ENCODE assay signal across 14 cellular contexts in the genomic region with DNA sequence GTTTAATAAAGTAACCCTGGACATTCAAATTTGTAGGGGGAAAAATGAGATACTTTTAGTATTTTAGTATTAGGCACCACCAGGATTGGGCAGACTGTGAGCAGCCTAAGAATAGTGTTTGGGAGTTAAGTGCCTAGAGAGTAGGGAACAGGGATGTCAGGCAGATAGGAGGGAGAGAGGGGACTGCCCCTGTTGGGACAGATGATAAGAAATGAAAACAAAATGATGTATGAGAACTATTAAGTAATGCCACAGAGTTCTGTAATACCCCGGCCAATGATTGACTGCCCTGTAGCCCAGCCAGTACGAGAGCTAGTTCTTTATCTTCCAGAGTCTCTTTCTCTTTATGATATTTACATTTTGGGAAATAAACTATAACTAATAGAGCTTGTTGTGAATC. TPM values are rescaled to one million over a fixed set of nuclear protein-coding genes. Genes with fewer than 3 reads are reported as not detected.
DNase-seq lines count a peak whose midpoint lies in the region; ATAC-seq lines count a peak whose summit lies in the region.
"Had no signal": no experiment of that assay in that cellular context is flagged by ENCODE, and none has a peak within 500 bp of the region (broad histone marks: within the 10 kb centered on the region; RNA-seq: fewer than 3 reads in every experiment).

No MANE protein-coding gene starts in this region.

- no peaks in the 10 kb centered on the region for H3K27me3 Mint-ChIP-seq in CD8-positive, alpha-beta memory T cell
- H3K27me3 Mint-ChIP-seq in effector memory CD8-positive, alpha-beta T cell: no peaks in the 10 kb centered on the region
- H3K27me3 Mint-ChIP-seq in natural killer cell treated with Interleukin-12 subunit alpha and Interleukin-12 subunit beta and Interleukin-15 and Interleukin-18, amount 100 ng/mL, for 72 hours: no peaks in the 10 kb centered on the region
- H3K27me3 Mint-ChIP-seq in T-helper 17 cell: no peaks in the 10 kb centered on the region

- H3K4me3 ChIP-seq in BLaER1 (no peak overlapping the region), mesenchymal stem cell (ENCODE audit: insufficient read depth in 1 of 2, low read depth in 1 of 2, low read length in 2 of 2) (no peak overlapping the region)
- no peak overlapping the region for H3K4me3 ChIP-seq in CD8-positive, alpha-beta memory T cell (ENCODE audit: low read length)
- H3K4me3 ChIP-seq: HAP-1 had no signal

- no peak overlapping the region for H2BK12ac ChIP-seq in mesenchymal stem cell (ENCODE audit: low read length in 2 of 2)

- no peak overlapping the region for H3K4ac ChIP-seq in mesenchymal stem cell (ENCODE audit: low read depth in 1 of 2, low read length in 2 of 2)

- H3K27me3 ChIP-seq in BLaER1 (no peaks in the 10 kb centered on the region), mesenchymal stem cell (ENCODE audit: control insufficient read depth in 1 of 2, insufficient read depth in 1 of 2, low read length in 2 of 2) (no peaks in the 10 kb centered on the region)
- H3K27me3 ChIP-seq in CD8-positive, alpha-beta memory T cell (ENCODE audit: insufficient read depth, low read length, poor library complexity, severe bottlenecking): no peaks in the 10 kb centered on the region

- H3K4me1 ChIP-seq in BLaER1 (peaks cover 43% of the 10 kb centered on the region), mesenchymal stem cell (ENCODE audit: control insufficient read depth, insufficient read depth, low read depth, low read length) (no peaks in the 10 kb centered on the region)
- H3K4me1 ChIP-seq in CD8-positive, alpha-beta memory T cell (ENCODE audit: insufficient read depth, low read length): peaks cover 45% of the 10 kb centered on the region
- H3K4me1 ChIP-seq: HAP-1 had no signal

- no peak overlapping the region for H2BK120ac ChIP-seq in mesenchymal stem cell (ENCODE audit: low read depth, low read length)

- no peaks in the 10 kb centered on the region for H4K20me1 ChIP-seq in BLaER1

- POLR2A ChIA-PET in CD8-positive, alpha-beta memory T cell (lab: Charles Lee): no interaction called here

- DNase-seq in CD8-positive, alpha-beta memory T cell: no peak
- no peak for DNase-seq in effector memory CD8-positive, alpha-beta T cell
- DNase-seq in natural killer cell treated with Interleukin-12 subunit alpha and Interleukin-12 subunit beta and Interleukin-15 and Interleukin-18, amount 100 ng/mL, for 72 hours (ENCODE audit: low spot score): no peak
- no peak for DNase-seq in D341Med (ENCODE audit: low spot score)
- DNase-seq in T-helper 17 cell: no peak
- no peak for DNase-seq in mesenchymal stem cell
- DNase-seq: COR-L47, IMR-90, NCI-H1105 treated with DMSO at 0.1 percent for 48 hours, NCI-H187 treated with DMSO at 0.1 percent for 48 hours, NCI-H446 had no signal

- H3K36me3 Mint-ChIP-seq in CD8-positive, alpha-beta memory T cell: peaks cover 0 to 11% (median 10%) of the 10 kb centered on the region in 3 donors
- H3K36me3 Mint-ChIP-seq in effector memory CD8-positive, alpha-beta T cell (ENCODE audit: insufficient read depth): peaks cover 19% of the 10 kb centered on the region
- H3K36me3 Mint-ChIP-seq in natural killer cell treated with Interleukin-12 subunit alpha and Interleukin-12 subunit beta and Interleukin-15 and Interleukin-18, amount 100 ng/mL, for 72 hours: peaks cover 12% of the 10 kb centered on the region
- peaks cover 2% of the 10 kb centered on the region for H3K36me3 Mint-ChIP-seq in T-helper 17 cell (ENCODE audit: low read depth)

- H4K91ac ChIP-seq in mesenchymal stem cell (ENCODE audit: low read length): no peak overlapping the region

- no peak overlapping the region for H2BK5ac ChIP-seq in mesenchymal stem cell (ENCODE audit: low read depth, low read length, poor library complexity, severe bottlenecking)

- H3K4me2 ChIP-seq in BLaER1 (peak overlapping the region; percentile 57), mesenchymal stem cell (ENCODE audit: low read length, poor library complexity, severe bottlenecking) (no peak overlapping the region)

- H3K4me3 Mint-ChIP-seq in CD8-positive, alpha-beta memory T cell: peak overlapping the region in 1 of 7 donors; percentile 40
- peak overlapping the region in 1 of 2 donors; percentile 17 for H3K4me3 Mint-ChIP-seq in effector memory CD8-positive, alpha-beta T cell
- peak overlapping the region; percentile 40 for H3K4me3 Mint-ChIP-seq in natural killer cell treated with Interleukin-12 subunit alpha and Interleukin-12 subunit beta and Interleukin-15 and Interleukin-18, amount 100 ng/mL, for 72 hours
- no peak overlapping the region for H3K4me3 Mint-ChIP-seq in T-helper 17 cell

- H3K27ac ChIP-seq in BLaER1: no peak overlapping the region
- no peak overlapping the region for H3K27ac ChIP-seq in CD8-positive, alpha-beta memory T cell (ENCODE audit: low read depth, low read length)
- no peak overlapping the region for H3K27ac ChIP-seq in mesenchymal stem cell (ENCODE audit: low read length, poor library complexity, severe bottlenecking)

- no peaks in the 10 kb centered on the region for H3K9me3 Mint-ChIP-seq in CD8-positive, alpha-beta memory T cell
- H3K9me3 Mint-ChIP-seq in effector memory CD8-positive, alpha-beta T cell: no peaks in the 10 kb centered on the region
- H3K9me3 Mint-ChIP-seq in natural killer cell treated with Interleukin-12 subunit alpha and Interleukin-12 subunit beta and Interleukin-15 and Interleukin-18, amount 100 ng/mL, for 72 hours: peaks cover 7% of the 10 kb centered on the region

- H3K18ac ChIP-seq in mesenchymal stem cell (ENCODE audit: low read depth in 1 of 2, low read length in 2 of 2): no peak overlapping the region

- peaks cover 89 to 97% (median 91%) of the 10 kb centered on the region in 3 donors for H3K4me1 Mint-ChIP-seq in CD8-positive, alpha-beta memory T cell
- peaks cover 67 to 81% of the 10 kb centered on the region in 2 donors for H3K4me1 Mint-ChIP-seq in effector memory CD8-positive, alpha-beta T cell (ENCODE audit: low read depth in 2 of 2)
- H3K4me1 Mint-ChIP-seq in natural killer cell treated with Interleukin-12 subunit alpha and Interleukin-12 subunit beta and Interleukin-15 and Interleukin-18, amount 100 ng/mL, for 72 hours (ENCODE audit: low read depth in 2 of 2): peaks cover 83 to 84% of the 10 kb centered on the region in 2 donors
- peaks cover 25% of the 10 kb centered on the region for H3K4me1 Mint-ChIP-seq in T-helper 17 cell

- H2BK15ac ChIP-seq in mesenchymal stem cell (ENCODE audit: low read depth, poor library complexity, severe bottlenecking): no peak overlapping the region

- H3K23ac ChIP-seq in mesenchymal stem cell (ENCODE audit: low read length in 2 of 2): no peak overlapping the region

- H3K9me3 ChIP-seq in BLaER1 (no peaks in the 10 kb centered on the region), T-helper 17 cell (ENCODE audit: control insufficient read depth, low read length, poor library complexity, severe bottlenecking) (no peaks in the 10 kb centered on the region), mesenchymal stem cell (ENCODE audit: control insufficient read depth, low read length) (no peaks in the 10 kb centered on the region)
- H3K9me3 ChIP-seq in CD8-positive, alpha-beta memory T cell (ENCODE audit: low read length): no peaks in the 10 kb centered on the region
- H3K9me3 ChIP-seq: HAP-1 had no signal

- no peak for ATAC-seq in effector memory CD8-positive, alpha-beta T cell (replicated peaks)
- peak in 1 of 2 donors; percentile 62 for ATAC-seq in natural killer cell treated with Interleukin-12 subunit alpha and Interleukin-12 subunit beta and Interleukin-15 and Interleukin-18, amount 100 ng/mL, for 72 hours
- no peak for ATAC-seq in T-helper 17 cell

- peak overlapping the region in 6 of 8 donors; percentile 21 to 98 (median 32) for H3K27ac Mint-ChIP-seq in CD8-positive, alpha-beta memory T cell
- H3K27ac Mint-ChIP-seq in effector memory CD8-positive, alpha-beta T cell: peak overlapping the region; percentile 22 to 78
- peak overlapping the region; percentile 98 to 99 for H3K27ac Mint-ChIP-seq in natural killer cell treated with Interleukin-12 subunit alpha and Interleukin-12 subunit beta and Interleukin-15 and Interleukin-18, amount 100 ng/mL, for 72 hours
- no peak overlapping the region for H3K27ac Mint-ChIP-seq in T-helper 17 cell

- no peak overlapping the region for H2AK5ac ChIP-seq in mesenchymal stem cell (ENCODE audit: low read length, severe bottlenecking)

- H3K36me3 ChIP-seq in BLaER1 (no peaks in the 10 kb centered on the region), mesenchymal stem cell (ENCODE audit: control insufficient read depth in 1 of 2, insufficient read depth in 2 of 2, low read depth in 1 of 2, low read length in 2 of 2) (no peaks in the 10 kb centered on the region)
- no peaks in the 10 kb centered on the region for H3K36me3 ChIP-seq in CD8-positive, alpha-beta memory T cell (ENCODE audit: insufficient read depth, low read length)
- H3K36me3 ChIP-seq: HAP-1 had no signal

- H3K79me1 ChIP-seq in mesenchymal stem cell (replicated peaks; ENCODE audit: low read length, poor library complexity, severe bottlenecking): peaks cover 44% of the 10 kb centered on the region

- H3K14ac ChIP-seq in mesenchymal stem cell (ENCODE audit: low read length in 2 of 2): no peak overlapping the region

- 60% methylated on average over 1 of the region's 2 CpGs for WGBS in mesenchymal stem cell

- CTCF ChIA-PET in CD8-positive, alpha-beta memory T cell (lab: Charles Lee): no interaction called here

- H4K8ac ChIP-seq in mesenchymal stem cell (ENCODE audit: low read length): no peak overlapping the region

- no peak overlapping the region for H3K9ac ChIP-seq in BLaER1
- no peak overlapping the region for H3K9ac ChIP-seq in mesenchymal stem cell (ENCODE audit: low read length)

- no peak overlapping the region for H2AFZ ChIP-seq in mesenchymal stem cell (ENCODE audit: low read depth, low read length)

RNA-seq across cellular contexts. Expression of gene ARHGAP26, which starts 24.4 kb away (rescaled TPM):
- total RNA-seq in CD8-positive, alpha-beta memory T cell: 10 to 100 TPM; 16.7 to 19.7 TPM
- 37.1 TPM for polyA plus RNA-seq in CD8-positive, alpha-beta memory T cell
- 100 to 1,000 TPM; 109 to 110 TPM for total RNA-seq in natural killer cell treated with Interleukin-12 subunit alpha and Interleukin-12 subunit beta and Interleukin-15 and Interleukin-18, amount 100 ng/mL, for 72 hours
- total RNA-seq in T-helper 17 cell: 10 to 100 TPM; 21.3 to 22.7 TPM
- 0.86 TPM for polyA plus RNA-seq in mesenchymal stem cell (2013, experiment 1 of 2)
- 1.0 TPM for polyA plus RNA-seq in mesenchymal stem cell (2013, experiment 2 of 2)
- total RNA-seq: G401 had no signal

Comparison
In these comparisons a context has a peak if more than half of its experiments do, and no peak if none do; other contexts are left out.
1. RNA of gene ARHGAP26, which starts 24.4 kb away (total RNA-seq): 109 to 110 TPM in natural killer cell treated with Interleukin-12 subunit alpha and Interleukin-12 subunit beta and Interleukin-15 and Interleukin-18, amount 100 ng/mL, for 72 hours; 21.3 to 22.7 TPM in T-helper 17 cell and 16.7 to 19.7 TPM in CD8-positive, alpha-beta memory T cell; every median in the first group is over 4 times any median in the second.